8 cellular contexts compared by ENCODE assay signal in the genomic region with DNA sequence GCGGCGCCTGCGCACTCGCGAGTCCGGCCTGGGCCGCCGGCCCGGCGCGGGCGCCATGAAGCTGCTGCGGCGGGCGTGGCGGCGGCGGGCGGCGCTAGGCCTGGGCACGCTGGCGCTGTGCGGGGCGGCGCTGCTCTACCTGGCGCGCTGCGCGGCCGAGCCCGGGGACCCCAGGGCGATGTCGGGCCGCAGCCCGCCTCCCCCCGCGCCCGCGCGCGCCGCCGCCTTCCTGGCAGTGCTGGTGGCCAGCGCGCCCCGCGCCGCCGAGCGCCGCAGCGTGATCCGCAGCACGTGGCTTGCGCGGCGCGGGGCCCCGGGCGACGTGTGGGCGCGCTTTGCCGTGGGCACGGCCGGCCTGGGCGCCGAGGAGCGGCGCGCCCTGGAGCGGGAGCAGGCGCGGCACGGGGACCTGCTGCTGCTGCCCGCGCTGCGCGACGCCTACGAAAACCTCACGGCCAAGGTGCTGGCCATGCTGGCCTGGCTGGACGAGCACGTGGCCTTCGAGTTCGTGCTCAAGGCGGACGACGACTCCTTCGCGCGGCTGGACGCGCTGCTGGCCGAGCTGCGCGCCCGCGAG. TPM values are rescaled to one million over a fixed set of nuclear protein-coding genes. Genes with fewer than 3 reads are reported as not detected.
DNase-seq lines count a peak whose midpoint lies in the region; ATAC-seq and TF ChIP-seq lines count a peak whose summit lies in the region.

Gene B3GALT6 (plus strand): TSS at position 14 of the 577 bp plus-strand sequence. CDS start 42 bp downstream, at position 56.

- H3K9ac ChIP-seq in liver (ENCODE audit: low read depth in 1 of 2, low read length in 2 of 2): peak within 1 kb of the TSS; percentile 87 to 99

- no peak for TF ChIP-seq RAD21 in liver (IDR thresholded peaks at IDR 0.05)

- no peaks in the 10 kb centered on the region for H3K9me3 Mint-ChIP-seq in CD8-positive, alpha-beta T cell

- POLR2A ChIA-PET in CD8-positive, alpha-beta T cell (lab: Charles Lee): interaction anchor here (0.9 to 1.6 kb wide), 5 partner anchors 19 to 143 kb away, joined by 3 to 6 read pairs (median 3); partner anchors contain the start of genes AURKAIP1, TNFRSF4 and UBE2J2

- no peaks in the 10 kb centered on the region for H3K27me3 ChIP-seq in CD8-positive, alpha-beta T cell (ENCODE audit: insufficient read depth, low read length)
- H3K27me3 ChIP-seq in liver (ENCODE audit: control insufficient read depth in 4 of 4, insufficient read depth in 4 of 4, low read length in 3 of 4) (no peaks in the 10 kb centered on the region), thymus (ENCODE audit: control insufficient read depth, insufficient read depth) (no peaks in the 10 kb centered on the region)

- peak within 1 kb of the TSS; percentile 96 for H3K4me3 ChIP-seq in CD8-positive, alpha-beta T cell (ENCODE audit: low read depth, low read length)
- H3K4me3 ChIP-seq in astrocyte of the spinal cord (ENCODE audit: low read depth, low read length): peak within 1 kb of the TSS; percentile 80
- peak within 1 kb of the TSS; percentile 72 to 99 (median 92) for H3K4me3 ChIP-seq in liver (ENCODE audit: low read depth in 1 of 3, low read length in 3 of 3)
- H3K4me3 ChIP-seq in thymus (ENCODE audit: low read length): peak within 1 kb of the TSS; percentile 96

- H3K36me3 Mint-ChIP-seq in CD8-positive, alpha-beta T cell: peaks cover 38% of the 10 kb centered on the region

- peaks cover 39% of the 10 kb centered on the region for H3K4me1 Mint-ChIP-seq in CD8-positive, alpha-beta T cell (ENCODE audit: low read depth)

- peak within 1 kb of the TSS; percentile 92 for H3K27ac Mint-ChIP-seq in CD8-positive, alpha-beta T cell

- peaks cover 40% of the 10 kb centered on the region for H3K4me1 ChIP-seq in CD8-positive, alpha-beta T cell (ENCODE audit: insufficient read depth, low read length)
- peaks cover 14 to 32% (median 25%) of the 10 kb centered on the region in 4 donors for H3K4me1 ChIP-seq in liver (ENCODE audit: control insufficient read depth in 4 of 4, insufficient read depth in 4 of 4, low read length in 3 of 4)
- H3K4me1 ChIP-seq in thymus (ENCODE audit: control insufficient read depth, insufficient read depth, low read length): peaks cover 28% of the 10 kb centered on the region

- intact Hi-C loops in CD8-positive, alpha-beta T cell (cut with DNase I, micrococcal nuclease): loop anchor here (1.0 to 5.0 kb wide), 6 partner anchors 18 to 165 kb away; partner anchors contain the start of genes C1orf159 (in 2 of the 2), CCNL2 (in 1 of the 2), PUSL1 (in 1 of the 2) and UBE2J2 (in 1 of the 2)

- no peaks in the 10 kb centered on the region for H3K9me3 ChIP-seq in CD8-positive, alpha-beta T cell (ENCODE audit: low read length)
- H3K9me3 ChIP-seq in liver (ENCODE audit: control insufficient read depth in 4 of 4, low read length in 3 of 4) (no peaks in the 10 kb centered on the region), thymus (ENCODE audit: control insufficient read depth) (no peaks in the 10 kb centered on the region)

- H3K4me3 Mint-ChIP-seq in CD8-positive, alpha-beta T cell: peak within 1 kb of the TSS; percentile 93

- CTCF ChIA-PET in CD8-positive, alpha-beta T cell (lab: Charles Lee): no interaction called here

- no peaks in the 10 kb centered on the region for H3K27me3 Mint-ChIP-seq in CD8-positive, alpha-beta T cell (ENCODE audit: low read depth)

- in situ Hi-C loops in astrocyte of the spinal cord (cut with HindIII; ENCODE audit: low sequenced_read_pairs): no loop called here

- no peak for TF ChIP-seq CTCF in CD8-positive, alpha-beta T cell (IDR thresholded peaks at IDR 0.05)
- TF ChIP-seq CTCF in astrocyte of the spinal cord (IDR thresholded peaks at IDR 0.05; ENCODE audit: low read depth, low read length) (no peak), liver (IDR thresholded peaks at IDR 0.05; ENCODE audit: low read depth, low read length, missing input control) (no peak)

- peak within 1 kb of the TSS; percentile 88 for H3K27ac ChIP-seq in CD8-positive, alpha-beta T cell (ENCODE audit: low read depth, low read length)
- peak within 1 kb of the TSS; percentile 71 to 88 for H3K27ac ChIP-seq in liver (ENCODE audit: low read depth in 1 of 2, low read length in 2 of 2)
- H3K27ac ChIP-seq in thymus (ENCODE audit: low read depth): peak within 1 kb of the TSS; percentile 78

- peaks cover 19% of the 10 kb centered on the region for H3K36me3 ChIP-seq in CD8-positive, alpha-beta T cell (ENCODE audit: insufficient read depth, low read length)
- H3K36me3 ChIP-seq in liver (ENCODE audit: control insufficient read depth in 4 of 4, insufficient read depth in 3 of 4, low read depth in 1 of 4, low read length in 3 of 4) (peaks cover 4 to 12% (median 7%) of the 10 kb centered on the region in 4 donors), thymus (ENCODE audit: control insufficient read depth, insufficient read depth) (peaks cover 25% of the 10 kb centered on the region)

- DNase-seq in CD8-positive, alpha-beta T cell: no peak
- DNase-seq in astrocyte of the spinal cord (ENCODE audit: low read depth, low spot score): no peak
- DNase-seq in stimulated activated CD4-positive, alpha-beta T cell treated with anti-CD3 and anti-CD28 coated beads, Interleukin-1b, Interleukin-23, amount 100 ng/mL, for 48 hours: no peak

- no peak for ATAC-seq in CD8-positive, alpha-beta T cell
- ATAC-seq in HG03025 (IDR thresholded peaks at IDR 0.05; ENCODE audit: low FRiP score, unreplicated experiment): peak; percentile 1
- ATAC-seq in GM19467 (IDR thresholded peaks at IDR 0.05; ENCODE audit: unreplicated experiment): no peak
- no peak for ATAC-seq in HG02884 (IDR thresholded peaks at IDR 0.05; ENCODE audit: unreplicated experiment)

- WGBS in liver: 13% methylated on average over 99 of the region's 99 CpGs
- 11% methylated on average over 99 of the region's 99 CpGs for WGBS in thymus

TF ChIP-seq in liver, 16 proteins besides CTCF, POLR2A, EP300 and RAD21:
- TF ChIP-seq EGR1 (IDR thresholded peaks at IDR 0.05; ENCODE audit: low read depth in 2 of 2): no peak
- TF ChIP-seq GABPA (IDR thresholded peaks at IDR 0.05 in 1 of 2, conservative IDR thresholded peaks at IDR 0.05 in 1 of 2): no peak
- no peak for TF ChIP-seq YY1 (IDR thresholded peaks at IDR 0.05)
- TF ChIP-seq, protein P1, sequence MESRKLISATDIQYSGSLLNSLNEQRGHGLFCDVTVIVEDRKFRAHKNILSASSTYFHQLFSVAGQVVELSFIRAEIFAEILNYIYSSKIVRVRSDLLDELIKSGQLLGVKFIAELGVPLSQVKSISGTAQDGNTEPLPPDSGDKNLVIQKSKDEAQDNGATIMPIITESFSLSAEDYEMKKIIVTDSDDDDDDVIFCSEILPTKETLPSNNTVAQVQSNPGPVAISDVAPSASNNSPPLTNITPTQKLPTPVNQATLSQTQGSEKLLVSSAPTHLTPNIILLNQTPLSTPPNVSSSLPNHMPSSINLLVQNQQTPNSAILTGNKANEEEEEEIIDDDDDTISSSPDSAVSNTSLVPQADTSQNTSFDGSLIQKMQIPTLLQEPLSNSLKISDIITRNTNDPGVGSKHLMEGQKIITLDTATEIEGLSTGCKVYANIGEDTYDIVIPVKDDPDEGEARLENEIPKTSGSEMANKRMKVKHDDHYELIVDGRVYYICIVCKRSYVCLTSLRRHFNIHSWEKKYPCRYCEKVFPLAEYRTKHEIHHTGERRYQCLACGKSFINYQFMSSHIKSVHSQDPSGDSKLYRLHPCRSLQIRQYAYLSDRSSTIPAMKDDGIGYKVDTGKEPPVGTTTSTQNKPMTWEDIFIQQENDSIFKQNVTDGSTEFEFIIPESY (IDR thresholded peaks at IDR 0.05): no peak
- TF ChIP-seq SP1 (IDR thresholded peaks at IDR 0.05): no peak
- TF ChIP-seq NR2F2 (IDR thresholded peaks at IDR 0.05): no peak
- TF ChIP-seq FOXA1 (IDR thresholded peaks at IDR 0.05): no peak
- no peak for TF ChIP-seq HNF4A (conservative IDR thresholded peaks at IDR 0.05)
- no peak for TF ChIP-seq HNF4G (IDR thresholded peaks at IDR 0.05)
- TF ChIP-seq, protein P2, sequence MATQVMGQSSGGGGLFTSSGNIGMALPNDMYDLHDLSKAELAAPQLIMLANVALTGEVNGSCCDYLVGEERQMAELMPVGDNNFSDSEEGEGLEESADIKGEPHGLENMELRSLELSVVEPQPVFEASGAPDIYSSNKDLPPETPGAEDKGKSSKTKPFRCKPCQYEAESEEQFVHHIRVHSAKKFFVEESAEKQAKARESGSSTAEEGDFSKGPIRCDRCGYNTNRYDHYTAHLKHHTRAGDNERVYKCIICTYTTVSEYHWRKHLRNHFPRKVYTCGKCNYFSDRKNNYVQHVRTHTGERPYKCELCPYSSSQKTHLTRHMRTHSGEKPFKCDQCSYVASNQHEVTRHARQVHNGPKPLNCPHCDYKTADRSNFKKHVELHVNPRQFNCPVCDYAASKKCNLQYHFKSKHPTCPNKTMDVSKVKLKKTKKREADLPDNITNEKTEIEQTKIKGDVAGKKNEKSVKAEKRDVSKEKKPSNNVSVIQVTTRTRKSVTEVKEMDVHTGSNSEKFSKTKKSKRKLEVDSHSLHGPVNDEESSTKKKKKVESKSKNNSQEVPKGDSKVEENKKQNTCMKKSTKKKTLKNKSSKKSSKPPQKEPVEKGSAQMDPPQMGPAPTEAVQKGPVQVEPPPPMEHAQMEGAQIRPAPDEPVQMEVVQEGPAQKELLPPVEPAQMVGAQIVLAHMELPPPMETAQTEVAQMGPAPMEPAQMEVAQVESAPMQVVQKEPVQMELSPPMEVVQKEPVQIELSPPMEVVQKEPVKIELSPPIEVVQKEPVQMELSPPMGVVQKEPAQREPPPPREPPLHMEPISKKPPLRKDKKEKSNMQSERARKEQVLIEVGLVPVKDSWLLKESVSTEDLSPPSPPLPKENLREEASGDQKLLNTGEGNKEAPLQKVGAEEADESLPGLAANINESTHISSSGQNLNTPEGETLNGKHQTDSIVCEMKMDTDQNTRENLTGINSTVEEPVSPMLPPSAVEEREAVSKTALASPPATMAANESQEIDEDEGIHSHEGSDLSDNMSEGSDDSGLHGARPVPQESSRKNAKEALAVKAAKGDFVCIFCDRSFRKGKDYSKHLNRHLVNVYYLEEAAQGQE (IDR thresholded peaks at IDR 0.05): no peak
- TF ChIP-seq JUND (IDR thresholded peaks at IDR 0.05): no peak
- TF ChIP-seq TAF1 (conservative IDR thresholded peaks at IDR 0.05): no peak
- TF ChIP-seq ATF3 (IDR thresholded peaks at IDR 0.05): no peak
- no peak for TF ChIP-seq RXRA (IDR thresholded peaks at IDR 0.05)
- no peak for TF ChIP-seq FOXA2 (IDR thresholded peaks at IDR 0.05)
- TF ChIP-seq MAX (IDR thresholded peaks at IDR 0.05): no peak

RNA-seq across cellular contexts. Expression of gene B3GALT6, which starts in this region (rescaled TPM):
- 1 to 10 TPM; 5.5 to 5.6 TPM for total RNA-seq in CD8-positive, alpha-beta T cell
- 1 to 10 TPM; 8.9 to 9.0 TPM for total RNA-seq in liver
- polyA plus RNA-seq in liver: 1 to 10 TPM; 1.2 to 7.7 TPM
- polyA plus RNA-seq in thymus: 11.8 TPM
